13 cellular contexts compared by ENCODE assay signal in the genomic region with DNA sequence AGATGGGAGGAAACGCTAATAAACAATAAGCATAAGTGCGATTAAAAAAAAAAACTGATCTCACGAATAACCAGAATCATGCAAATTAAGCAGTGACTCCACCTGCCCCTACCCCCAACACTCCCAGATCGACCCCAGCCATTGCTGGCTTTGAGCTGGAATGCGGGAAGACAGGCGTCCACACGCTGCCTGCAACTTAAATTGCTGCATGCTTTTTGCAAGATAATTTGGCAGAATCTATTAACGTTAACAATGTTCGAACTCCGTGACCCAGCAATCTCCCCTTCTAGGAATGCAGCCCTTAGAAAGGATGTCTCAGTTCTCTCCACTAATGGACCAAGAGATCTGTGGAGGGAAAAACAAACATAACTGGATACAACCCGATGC. TPM values are rescaled to one million over a fixed set of nuclear protein-coding genes. Genes with fewer than 3 reads are reported as not detected.
DNase-seq lines count a peak whose midpoint lies in the region; TF ChIP-seq lines count a peak whose summit lies in the region.
"Had no signal": no experiment of that assay in that cellular context is flagged by ENCODE, and none has a peak within 500 bp of the region (broad histone marks: within the 10 kb centered on the region; RNA-seq: fewer than 3 reads in every experiment).

No MANE protein-coding gene starts in this region.

- peaks cover 0 to 1% (median 0%) of the 10 kb centered on the region in 8 donors for H3K9me3 Mint-ChIP-seq in CD4-positive, alpha-beta memory T cell
- H3K9me3 Mint-ChIP-seq in endodermal cell = no peaks in the 10 kb centered on the region

- no peak overlapping the region for H4K8ac ChIP-seq in neuronal stem cell (ENCODE audit: low read depth, low read length)

- H3K4me3 Mint-ChIP-seq in CD4-positive, alpha-beta memory T cell = peak overlapping the region in 7 of 8 donors; percentile 6 to 71 (median 48)
- peak overlapping the region; percentile 67 for H3K4me3 Mint-ChIP-seq in endodermal cell

- CTCF ChIA-PET in CD4-positive, alpha-beta memory T cell (lab: Charles Lee; ENCODE audit: partially characterized antibody) = no interaction called here

- H3K9me3 ChIP-seq in CD4-positive, alpha-beta memory T cell (ENCODE audit: control insufficient read depth in 1 of 2, low read length in 2 of 2) = no peaks in the 10 kb centered on the region
- H3K9me3 ChIP-seq in HUES6 (ENCODE audit: control insufficient read depth, insufficient read depth, low read depth, low read length) (no peaks in the 10 kb centered on the region), endodermal cell (ENCODE audit: control insufficient read depth, low read length) (no peaks in the 10 kb centered on the region), neuronal stem cell (replicated peaks in 1 of 2; ENCODE audit: control insufficient read depth in 2 of 2, insufficient read depth in 1 of 2, low read depth in 1 of 2, low read length in 2 of 2) (no peaks in the 10 kb centered on the region)

- H3K36me3 Mint-ChIP-seq in CD4-positive, alpha-beta memory T cell = peaks cover 0 to 1% of the 10 kb centered on the region in 2 donors
- peaks cover 9% of the 10 kb centered on the region for H3K36me3 Mint-ChIP-seq in endodermal cell (ENCODE audit: low read depth)

- H3K4me1 Mint-ChIP-seq in CD4-positive, alpha-beta memory T cell = peaks cover 4 to 37% (median 15%) of the 10 kb centered on the region in 4 donors
- H3K4me1 Mint-ChIP-seq in endodermal cell = peaks cover 38% of the 10 kb centered on the region

- no peak overlapping the region for H2AK5ac ChIP-seq in neuronal stem cell (ENCODE audit: low read depth, low read length)

- no peak overlapping the region for H2BK5ac ChIP-seq in neuronal stem cell (ENCODE audit: low read length)

- no peak overlapping the region for H2BK12ac ChIP-seq in neuronal stem cell (ENCODE audit: low read length)

- no peak overlapping the region for H3K23ac ChIP-seq in neuronal stem cell (ENCODE audit: low read depth, low read length, poor library complexity)

- H3K27me3 Mint-ChIP-seq in CD4-positive, alpha-beta memory T cell = peaks cover 3% of the 10 kb centered on the region in 2 donors
- peaks cover 14% of the 10 kb centered on the region for H3K27me3 Mint-ChIP-seq in endodermal cell (ENCODE audit: insufficient read depth)

- no peak for TF ChIP-seq CTCF in endodermal cell (conservative IDR thresholded peaks at IDR 0.05)

- no peak overlapping the region for H2BK15ac ChIP-seq in neuronal stem cell (ENCODE audit: low read length)

- no peaks in the 10 kb centered on the region for H3K27me3 ChIP-seq in CD4-positive, alpha-beta memory T cell (ENCODE audit: insufficient read depth, low read length)
- peaks cover 22% of the 10 kb centered on the region for H3K27me3 ChIP-seq in HUES6 (ENCODE audit: control insufficient read depth, insufficient read depth, low read length)
- peaks cover 11% of the 10 kb centered on the region for H3K27me3 ChIP-seq in endodermal cell (ENCODE audit: control insufficient read depth, insufficient read depth, low read length, poor library complexity, severe bottlenecking)
- H3K27me3 ChIP-seq in neuronal stem cell (ENCODE audit: control insufficient read depth in 3 of 3, insufficient read depth in 3 of 3, low read depth in 1 of 3, low read length in 3 of 3) = peaks cover 0 to 18% (median 2%) of the 10 kb centered on the region in 3 experiments

- no peak overlapping the region for H4K91ac ChIP-seq in neuronal stem cell (ENCODE audit: low read depth, low read length, poor library complexity)

- peak overlapping the region in 1 of 7 donors; percentile 34 for H3K27ac Mint-ChIP-seq in CD4-positive, alpha-beta memory T cell
- H3K27ac Mint-ChIP-seq in endodermal cell = no peak overlapping the region

- intact Hi-C loops in CD4-positive, alpha-beta memory T cell (cut with micrococcal nuclease) = no loop called here

- H3K4ac ChIP-seq in neuronal stem cell (ENCODE audit: low read length) = no peak overlapping the region

- H3K27ac ChIP-seq in CD4-positive, alpha-beta memory T cell (ENCODE audit: low read depth, low read length) = no peak overlapping the region
- H3K27ac ChIP-seq in HUES6 (ENCODE audit: low read depth, low read length) = no peak overlapping the region
- no peak overlapping the region for H3K27ac ChIP-seq in endodermal cell (ENCODE audit: low read depth, low read length)
- no peak overlapping the region for H3K27ac ChIP-seq in neuronal stem cell (replicated peaks; ENCODE audit: low read length)
- H3K27ac ChIP-seq: parathyroid adenoma had no signal

- H3K14ac ChIP-seq in neuronal stem cell (ENCODE audit: low read length) = no peak overlapping the region

- POLR2A ChIA-PET in CD4-positive, alpha-beta memory T cell (lab: Charles Lee; ENCODE audit: partially characterized antibody) = interaction anchor here (1.0 kb wide), 1 partner anchor 39 kb away, joined by 4 read pairs; a partner anchor contains a TSS

- H3K36me3 ChIP-seq in CD4-positive, alpha-beta memory T cell (ENCODE audit: insufficient read depth, low read length) = no peaks in the 10 kb centered on the region
- H3K36me3 ChIP-seq in HUES6 (ENCODE audit: control insufficient read depth, insufficient read depth, low read length) (peaks cover 18% of the 10 kb centered on the region), endodermal cell (ENCODE audit: control insufficient read depth, insufficient read depth, low read length) (peaks cover 19% of the 10 kb centered on the region), neuronal stem cell (replicated peaks in 1 of 2; ENCODE audit: control insufficient read depth in 2 of 2, insufficient read depth in 2 of 2, low read length in 2 of 2) (peaks cover 13 to 27% of the 10 kb centered on the region in 2 donors)

- no peak overlapping the region for H3K18ac ChIP-seq in neuronal stem cell (ENCODE audit: low read length)

- peak overlapping the region; percentile 93 for H2AFZ ChIP-seq in neuronal stem cell (ENCODE audit: low read length)
- H2AFZ ChIP-seq: parathyroid adenoma had no signal

- H2BK120ac ChIP-seq in neuronal stem cell (ENCODE audit: low read depth, low read length) = no peak overlapping the region

- H3K9ac ChIP-seq in HUES6 (ENCODE audit: low read length) = peak overlapping the region; percentile 9
- no peak overlapping the region for H3K9ac ChIP-seq in endodermal cell (ENCODE audit: extremely low read depth, low read length, poor library complexity, severe bottlenecking)
- H3K9ac ChIP-seq in neuronal stem cell (ENCODE audit: low read depth, low read length, poor library complexity) = no peak overlapping the region
- H3K9ac ChIP-seq: parathyroid adenoma had no signal

- peaks cover 31% of the 10 kb centered on the region for H3K4me1 ChIP-seq in CD4-positive, alpha-beta memory T cell (ENCODE audit: insufficient read depth, low read length)
- H3K4me1 ChIP-seq in HUES6 (ENCODE audit: control insufficient read depth, insufficient read depth, low read length) = peaks cover 29% of the 10 kb centered on the region
- peaks cover 33% of the 10 kb centered on the region for H3K4me1 ChIP-seq in endodermal cell (ENCODE audit: control insufficient read depth, insufficient read depth, low read length)
- peaks cover 20 to 50% of the 10 kb centered on the region in 2 donors for H3K4me1 ChIP-seq in neuronal stem cell (ENCODE audit: control insufficient read depth in 2 of 2, insufficient read depth in 1 of 2, low read depth in 1 of 2, low read length in 2 of 2)

- no peak for DNase-seq in CD4-positive, alpha-beta memory T cell
- no peak for DNase-seq in endodermal cell
- DNase-seq in neuronal stem cell (ENCODE audit: low spot score) = no peak
- DNase-seq in NCI-H1436 (lab: John Stamatoyannopoulos, UW) = no peak
- DNase-seq in stimulated activated CD4-positive, alpha-beta T cell treated with anti-CD3 and anti-CD28 coated beads, Interleukin-15, amount 100 ng/mL, for 24 hours = no peak
- DNase-seq in cortex of kidney (lab: John Stamatoyannopoulos, UW) = no peak
- DNase-seq: activated effector memory CD4-positive, alpha-beta T cell treated with Interleukin-2 at 50 U/mL for 16 hours; NCI-H526 treated with DMSO at 0.1 percent for 48 hours; stimulated activated CD4-positive, alpha-beta T cell treated with anti-CD3 and anti-CD28 coated beads, Interleukin-1b, Interleukin-23, amount 100 ng/mL, for 48 hours; stimulated activated naive CD4-positive, alpha-beta T cell treated with Interleukin-2 at 50 U/mL for 16 hours; WERI-Rb-1 had no signal

- peaks cover 13% of the 10 kb centered on the region for H3K79me1 ChIP-seq in neuronal stem cell (ENCODE audit: low read depth, low read length)

- no peak overlapping the region for H3K4me3 ChIP-seq in CD4-positive, alpha-beta memory T cell (ENCODE audit: low read length in 2 of 2)
- H3K4me3 ChIP-seq in HUES6 (ENCODE audit: low read depth, low read length) = peak overlapping the region; percentile 68
- H3K4me3 ChIP-seq in endodermal cell (ENCODE audit: low read length) = peak overlapping the region; percentile 56
- H3K4me3 ChIP-seq in neuronal stem cell (ENCODE audit: low read length in 2 of 2) = peak overlapping the region in 1 of 2 donors; percentile 100

- no peak overlapping the region for H3K4me2 ChIP-seq in neuronal stem cell (ENCODE audit: insufficient read depth, low read length, poor library complexity, severe bottlenecking)

- WGBS in endodermal cell (ENCODE audit: insufficient coverage in 1 of 2, insufficient read length in 1 of 2), 2 experiments = 47 to 50% methylated on average over 10 to 11 of the region's 11 CpGs
- WGBS in neuronal stem cell (ENCODE audit: extremely low coverage in 2 of 2, insufficient read length in 2 of 2, insufficient replicate concordance in 1 of 2), 2 donors = no CpG with 5 or more reads among the region's 11 CpGs

RNA-seq across cellular contexts. Expression of a gene that starts 0.9 kb away (rescaled TPM):
- total RNA-seq in CD4-positive, alpha-beta memory T cell = 1 to 10 TPM; 2.8 to 3.0 TPM
- polyA plus RNA-seq in CD4-positive, alpha-beta memory T cell = 1 to 10 TPM; 2.0 to 2.1 TPM
- 100 to 1,000 TPM; 602 to 920 TPM for total RNA-seq in endodermal cell
- 1,216 TPM for polyA plus RNA-seq in endodermal cell (2013, experiment 1 of 2)
- polyA plus RNA-seq in endodermal cell (2013, experiment 2 of 2) = 1,012 TPM
- 418 TPM for polyA plus RNA-seq in neuronal stem cell (2013, experiment 1 of 2)
- polyA plus RNA-seq in neuronal stem cell (2013, experiment 2 of 2) = 412 TPM

RNA-seq across cellular contexts. Expression of a gene that starts 5.4 kb away (rescaled TPM):
- 10 to 100 TPM; 14.0 TPM for total RNA-seq in CD4-positive, alpha-beta memory T cell
- polyA plus RNA-seq in CD4-positive, alpha-beta memory T cell = 1 to 10 TPM; 4.6 to 9.3 TPM
- 1 to 10 TPM; 7.4 to 7.9 TPM for total RNA-seq in endodermal cell
- 4.5 TPM for polyA plus RNA-seq in endodermal cell (2013, experiment 1 of 2)
- polyA plus RNA-seq in endodermal cell (2013, experiment 2 of 2) = 4.1 TPM
- 2.1 TPM for polyA plus RNA-seq in neuronal stem cell (2013, experiment 1 of 2)
- polyA plus RNA-seq in neuronal stem cell (2013, experiment 2 of 2) = 2.2 TPM

RNA-seq across cellular contexts. Expression of a gene that starts 38.9 kb away (rescaled TPM):
- total RNA-seq in CD4-positive, alpha-beta memory T cell = 10 to 100 TPM; 37.0 to 37.1 TPM
- polyA plus RNA-seq in CD4-positive, alpha-beta memory T cell = 10 to 100 TPM; 33.1 to 39.5 TPM
- 10 to 100 TPM; 27.6 to 28.1 TPM for total RNA-seq in endodermal cell
- 20.2 TPM for polyA plus RNA-seq in endodermal cell (2013, experiment 1 of 2)
- polyA plus RNA-seq in endodermal cell (2013, experiment 2 of 2) = 20.5 TPM
- 11.7 TPM for polyA plus RNA-seq in neuronal stem cell (2013, experiment 1 of 2)
- polyA plus RNA-seq in neuronal stem cell (2013, experiment 2 of 2) = 11.8 TPM

RNA-seq across cellular contexts. Expression of a gene that starts 39.2 kb away (rescaled TPM):
- 10 to 100 TPM; 26.1 to 29.2 TPM for total RNA-seq in CD4-positive, alpha-beta memory T cell
- polyA plus RNA-seq in CD4-positive, alpha-beta memory T cell = 10 to 100 TPM; 52.9 to 63.9 TPM
- 10 to 100 TPM; 30.1 to 39.8 TPM for total RNA-seq in endodermal cell
- polyA plus RNA-seq in endodermal cell (2013, experiment 1 of 2) = 34.9 TPM
- 38.8 TPM for polyA plus RNA-seq in endodermal cell (2013, experiment 2 of 2)
- polyA plus RNA-seq in neuronal stem cell (2013, experiment 1 of 2) = 45.8 TPM
- 47.5 TPM for polyA plus RNA-seq in neuronal stem cell (2013, experiment 2 of 2)

Comparison
In these comparisons a context has a peak if more than half of its experiments do, and no peak if none do; other contexts are left out.
1. H3K4me3 ChIP-seq: peak in HUES6 (single experiment) and endodermal cell (single experiment); none in CD4-positive, alpha-beta memory T cell (0 of 2).
2. RNA of a gene that starts 0.9 kb away (total RNA-seq): 602 to 920 TPM in endodermal cell; 2.8 to 3.0 TPM in CD4-positive, alpha-beta memory T cell; every median in the first group is over 100 times any median in the second.